Comparison of ENCODE assay signal across 25 cellular contexts in the genomic region with DNA sequence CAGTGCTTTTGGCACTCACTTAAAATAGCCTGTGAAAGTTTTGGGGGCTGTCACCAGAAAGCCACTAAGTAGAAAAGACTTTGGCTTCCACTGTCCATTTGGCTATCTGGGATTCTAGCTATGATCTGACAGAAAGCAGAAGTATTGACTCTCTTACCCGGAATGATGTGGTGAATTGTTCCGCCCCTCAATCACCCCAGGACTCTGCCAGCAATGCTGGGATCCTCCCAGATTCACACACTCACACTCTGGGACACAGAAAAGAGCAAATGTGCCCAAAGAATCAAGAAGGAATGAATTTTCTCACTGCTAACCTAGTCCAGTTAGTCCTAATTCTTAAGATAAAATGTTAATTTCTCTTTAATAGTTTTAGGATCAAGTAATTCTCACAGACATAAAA.
"Had no signal": no experiment of that assay in that cellular context is flagged by ENCODE, and none has a peak within 500 bp of the region (broad histone marks: within the 10 kb centered on the region; RNA-seq: fewer than 3 reads in every experiment).

No MANE protein-coding gene starts in this region.

- H3K36me3 Mint-ChIP-seq: activated naive CD8-positive, alpha-beta T cell treated with anti-CD3 and anti-CD28 coated beads, Interleukin-2, amount 10 ng/mL, durations not matched to agents 7 days and 5 days had no signal

- DNase-seq: activated CD4-positive, alpha-beta memory T cell treated with anti-CD3 and anti-CD28 coated beads, Interleukin-2, amount 10 ng/mL, durations not matched to agents 7 days and 5 days; activated CD4-positive, alpha-beta T cell treated with anti-CD3 and anti-CD28 coated beads for 36 hours; activated CD4-positive, alpha-beta T cell treated with anti-CD3 and anti-CD28 coated beads, Interleukin-2, amount 50 U/mL, for 1 hour; activated naive CD4-positive, alpha-beta T cell treated with anti-CD3 and anti-CD28 coated beads, Interleukin-2, amount 50 U/mL, for 16 hours; activated naive CD8-positive, alpha-beta T cell treated with anti-CD3 and anti-CD28 coated beads, Interleukin-2, amount 10 ng/mL, durations not matched to agents 7 days and 5 days; activated T-cell treated with anti-CD3 and anti-CD28 coated beads for 4 hours; adrenal gland; cerebellar nuclear complex; NCI-H1105; NCI-H1436; NCI-H1694 treated with DMSO at 0.1 percent for 48 hours; NCI-H2029 treated with DMSO at 0.1 percent for 48 hours; NCI-H345; NCI-H510A; NCI-H69; NK-92 treated with Interleukin-12 subunit alpha and Interleukin-12 subunit beta, amount 100 ng/mL, for 24 hours; OCI-M1; Right ventricle myocardium superior; SJCRH30; SK-N-SH; T-helper 1 cell; WERI-Rb-1 had no signal

- H3K9me3 ChIP-seq: adrenal gland, SJCRH30, SK-N-SH had no signal

- H3K4me3 ChIP-seq: adrenal gland, MG63 had no signal

- H3K4me3 Mint-ChIP-seq: activated CD4-positive, alpha-beta memory T cell treated with anti-CD3 and anti-CD28 coated beads, Interleukin-2, amount 10 ng/mL, durations not matched to agents 7 days and 5 days; activated CD4-positive, alpha-beta T cell treated with anti-CD3 and anti-CD28 coated beads for 36 hours; activated naive CD8-positive, alpha-beta T cell treated with anti-CD3 and anti-CD28 coated beads, Interleukin-2, amount 10 ng/mL, durations not matched to agents 7 days and 5 days had no signal

- H3K4me1 ChIP-seq: adrenal gland had no signal

- H3K27ac ChIP-seq: adrenal gland, RWPE1, SJCRH30, WERI-Rb-1 had no signal

- H3K4me1 Mint-ChIP-seq: activated CD4-positive, alpha-beta memory T cell treated with anti-CD3 and anti-CD28 coated beads, Interleukin-2, amount 10 ng/mL, durations not matched to agents 7 days and 5 days; activated CD4-positive, alpha-beta T cell treated with anti-CD3 and anti-CD28 coated beads for 36 hours; activated naive CD8-positive, alpha-beta T cell treated with anti-CD3 and anti-CD28 coated beads, Interleukin-2, amount 10 ng/mL, durations not matched to agents 7 days and 5 days had no signal

- H3K27me3 Mint-ChIP-seq: activated CD4-positive, alpha-beta memory T cell treated with anti-CD3 and anti-CD28 coated beads, Interleukin-2, amount 10 ng/mL, durations not matched to agents 7 days and 5 days; activated CD4-positive, alpha-beta T cell treated with anti-CD3 and anti-CD28 coated beads for 36 hours had no signal

- ATAC-seq: activated CD4-positive, alpha-beta T cell treated with anti-CD3 and anti-CD28 coated beads for 36 hours; Panc1 had no signal

- H3K27me3 ChIP-seq: adrenal gland, SJCRH30 had no signal

- H3K36me3 ChIP-seq: adrenal gland, MG63, SJCRH30, WERI-Rb-1 had no signal

- H3K9me3 Mint-ChIP-seq: activated naive CD8-positive, alpha-beta T cell treated with anti-CD3 and anti-CD28 coated beads, Interleukin-2, amount 10 ng/mL, durations not matched to agents 7 days and 5 days had no signal
